In genomic region chr2:26542676-26543505, GRCh38 we compare ENCODE assay signal across 23 cellular contexts.
DNase-seq lines count a peak whose midpoint lies in the region; ATAC-seq and TF ChIP-seq lines count a peak whose summit lies in the region.
"Had no signal": no experiment of that assay in that cellular context is flagged by ENCODE, and none has a peak within 500 bp of the region (broad histone marks: within the 10 kb centered on the region; RNA-seq: fewer than 3 reads in every experiment).

No MANE protein-coding gene starts in this region.

- no peaks in the 10 kb centered on the region for H3K79me2 ChIP-seq in GM23338 (replicated peaks; ENCODE audit: insufficient read depth)

- peak overlapping the region; percentile 21 for H3K9ac ChIP-seq in NT2/D1 (ENCODE audit: insufficient read length, low read depth)

- TF ChIP-seq EP300 in sigmoid colon (IDR thresholded peaks at IDR 0.05), result no peak

- no peaks in the 10 kb centered on the region for H3F3A ChIP-seq in GM23338 (replicated peaks; ENCODE audit: low read depth)

- H3K9me3 Mint-ChIP-seq in GM23338, result no peaks in the 10 kb centered on the region
- H3K9me3 Mint-ChIP-seq: activated naive CD4-positive, alpha-beta T cell treated with anti-CD3 and anti-CD28 coated beads, Interleukin-2, amount 50 U/mL, for 72 hours; activated T-cell treated with anti-CD3 and anti-CD28 coated beads, Interleukin-2, amount 50 U/mL, for 72 hours; CD4-positive, alpha-beta memory T cell; nephron had no signal

- peak; percentile 39 for ATAC-seq in GM23338
- ATAC-seq in left colon, result peak; percentile 90
- no peak for ATAC-seq in GM18909 (IDR thresholded peaks at IDR 0.05; ENCODE audit: poor library complexity, unreplicated experiment)
- ATAC-seq: activated CD4-positive, alpha-beta T cell treated with anti-CD3 and anti-CD28 coated beads for 36 hours; activated naive CD4-positive, alpha-beta T cell treated with anti-CD3 and anti-CD28 coated beads, Interleukin-2, amount 50 U/mL, for 72 hours; activated T-cell treated with anti-CD3 and anti-CD28 coated beads, Interleukin-2, amount 50 U/mL, for 72 hours had no signal

- peaks cover 8% of the 10 kb centered on the region for H3K27me3 Mint-ChIP-seq in GM23338 (ENCODE audit: insufficient read depth, low read depth, poor library complexity)
- H3K27me3 Mint-ChIP-seq: activated CD4-positive, alpha-beta T cell treated with anti-CD3 and anti-CD28 coated beads for 36 hours had no signal

- no peaks in the 10 kb centered on the region for H4K20me1 ChIP-seq in GM23338 (replicated peaks; ENCODE audit: insufficient read depth)

- no peak overlapping the region for H3K4me3 Mint-ChIP-seq in GM23338
- H3K4me3 Mint-ChIP-seq: activated CD4-positive, alpha-beta T cell treated with anti-CD3 and anti-CD28 coated beads for 36 hours; activated T-cell treated with anti-CD3 and anti-CD28 coated beads, Interleukin-2, amount 50 U/mL, for 72 hours; CD4-positive, alpha-beta memory T cell; nephron had no signal

- H3K27ac ChIP-seq in GM23338 (ENCODE audit: low read depth) (no peak overlapping the region), sigmoid colon (no peak overlapping the region), esophagus squamous epithelium (no peak overlapping the region)
- H3K27ac ChIP-seq: suprapubic skin had no signal

- DNase-seq in GM23338 (ENCODE audit: low spot score), result no peak
- peak; percentile 42 for DNase-seq in NT2/D1 (ENCODE audit: low read depth, low spot score)
- DNase-seq in left colon, result peak in 1 of 2 donors; percentile 16
- DNase-seq in sigmoid colon, result peak; percentile 40
- no peak for DNase-seq in GM19238 (ENCODE audit: insufficient read length, low spot score)
- DNase-seq in esophagus squamous epithelium (lab: John Stamatoyannopoulos, UW), result no peak
- DNase-seq: activated CD4-positive, alpha-beta T cell treated with anti-CD3 and anti-CD28 coated beads for 36 hours; activated T-cell treated with anti-CD3 and anti-CD28 coated beads, Interleukin-2, amount 50 U/mL, for 72 hours; CD4-positive, alpha-beta memory T cell; effector memory CD4-positive, alpha-beta T cell; GF-D8; mesendoderm; MV-4-11; NCI-H1694 treated with DMSO at 0.1 percent for 48 hours; NCI-H226; NCI-H82; OCI-M1; Right ventricle myocardium superior; T-helper 1 cell had no signal

- intact Hi-C loops in left colon (cut with DNase I, micrococcal nuclease), result no loop called here
- intact Hi-C loops in sigmoid colon (cut with DNase I), result no loop called here
- intact Hi-C loops in esophagus squamous epithelium (cut with DNase I), result no loop called here

- no peaks in the 10 kb centered on the region for H3K9me2 ChIP-seq in GM23338 (ENCODE audit: insufficient read depth)

- no peak overlapping the region for H3K4me3 ChIP-seq in GM23338
- H3K4me3 ChIP-seq in NT2/D1 (ENCODE audit: insufficient read length, low read depth), result no peak overlapping the region
- H3K4me3 ChIP-seq in sigmoid colon, result no peak overlapping the region
- no peak overlapping the region for H3K4me3 ChIP-seq in esophagus squamous epithelium
- H3K4me3 ChIP-seq: suprapubic skin had no signal

- H3K4me1 ChIP-seq in GM23338 (ENCODE audit: insufficient read depth) (peaks cover 12% of the 10 kb centered on the region), NT2/D1 (ENCODE audit: insufficient read depth, insufficient read length) (peaks cover 9% of the 10 kb centered on the region), sigmoid colon (no peaks in the 10 kb centered on the region), esophagus squamous epithelium (no peaks in the 10 kb centered on the region)
- H3K4me1 ChIP-seq: suprapubic skin had no signal

- no peaks in the 10 kb centered on the region for H3K36me3 ChIP-seq in GM23338 (ENCODE audit: insufficient read depth)
- no peaks in the 10 kb centered on the region for H3K36me3 ChIP-seq in NT2/D1 (ENCODE audit: insufficient read depth, insufficient read length, low read length)
- no peaks in the 10 kb centered on the region for H3K36me3 ChIP-seq in sigmoid colon
- no peaks in the 10 kb centered on the region for H3K36me3 ChIP-seq in esophagus squamous epithelium
- H3K36me3 ChIP-seq: suprapubic skin had no signal

- TF ChIP-seq POLR2A in sigmoid colon (IDR thresholded peaks at IDR 0.05) (no peak), esophagus squamous epithelium (IDR thresholded peaks at IDR 0.05) (no peak)

- H2AFZ ChIP-seq in GM23338, result peak overlapping the region; percentile 63; the same call in 1 of the 2 replicates

- H3K9me3 ChIP-seq in NT2/D1 (ENCODE audit: insufficient read depth, low read length), result no peaks in the 10 kb centered on the region
- no peaks in the 10 kb centered on the region for H3K9me3 ChIP-seq in sigmoid colon
- H3K9me3 ChIP-seq in esophagus squamous epithelium, result no peaks in the 10 kb centered on the region
- H3K9me3 ChIP-seq: suprapubic skin had no signal

- no peak overlapping the region for H3K27ac Mint-ChIP-seq in GM23338
- H3K27ac Mint-ChIP-seq: activated CD4-positive, alpha-beta T cell treated with anti-CD3 and anti-CD28 coated beads for 36 hours; activated T-cell treated with anti-CD3 and anti-CD28 coated beads, Interleukin-2, amount 50 U/mL, for 72 hours; CD4-positive, alpha-beta memory T cell; nephron had no signal

- no peak overlapping the region for H3K4me2 ChIP-seq in GM23338

- peaks cover 30% of the 10 kb centered on the region for H3K4me1 Mint-ChIP-seq in GM23338
- H3K4me1 Mint-ChIP-seq: activated CD4-positive, alpha-beta T cell treated with anti-CD3 and anti-CD28 coated beads for 36 hours; CD4-positive, alpha-beta memory T cell had no signal

- TF ChIP-seq CTCF in GM23338 (conservative IDR thresholded peaks at IDR 0.05; ENCODE audit: low read depth in 2 of 2) (no peak), sigmoid colon (IDR thresholded peaks at IDR 0.05) (no peak), esophagus squamous epithelium (IDR thresholded peaks at IDR 0.05) (no peak)

- H3K36me3 Mint-ChIP-seq in GM23338 (ENCODE audit: low read depth), result no peaks in the 10 kb centered on the region
- H3K36me3 Mint-ChIP-seq: activated naive CD4-positive, alpha-beta T cell treated with anti-CD3 and anti-CD28 coated beads, Interleukin-2, amount 50 U/mL, for 72 hours; CD4-positive, alpha-beta memory T cell had no signal

- H3K27me3 ChIP-seq in GM23338 (ENCODE audit: insufficient read depth) (no peaks in the 10 kb centered on the region), NT2/D1 (ENCODE audit: insufficient read depth, insufficient read length) (no peaks in the 10 kb centered on the region), sigmoid colon (no peaks in the 10 kb centered on the region), esophagus squamous epithelium (peaks cover 0 to 4% (median 0%) of the 10 kb centered on the region in 4 donors)

- WGBS in sigmoid colon, 2 donors, result 58 to 75% methylated on average over 15 of the region's 15 CpGs
- WGBS in esophagus squamous epithelium, 2 donors, result 68 to 75% methylated on average over 9 to 12 of the region's 15 CpGs

TF ChIP-seq in GM23338, 12 proteins besides CTCF, POLR2A, EP300 and RAD21 (continues in another document):
- TF ChIP-seq ETS1 (IDR thresholded peaks at IDR 0.05), result no peak

Comparison
In these comparisons a context has a peak if more than half of its experiments do, and no peak if none do; other contexts are left out.
1. DNase-seq: peak in NT2/D1 (single experiment) and sigmoid colon (single experiment); none in GM23338 (single experiment), GM19238 (single experiment) and esophagus squamous epithelium (single experiment).